In the genomic region with DNA sequence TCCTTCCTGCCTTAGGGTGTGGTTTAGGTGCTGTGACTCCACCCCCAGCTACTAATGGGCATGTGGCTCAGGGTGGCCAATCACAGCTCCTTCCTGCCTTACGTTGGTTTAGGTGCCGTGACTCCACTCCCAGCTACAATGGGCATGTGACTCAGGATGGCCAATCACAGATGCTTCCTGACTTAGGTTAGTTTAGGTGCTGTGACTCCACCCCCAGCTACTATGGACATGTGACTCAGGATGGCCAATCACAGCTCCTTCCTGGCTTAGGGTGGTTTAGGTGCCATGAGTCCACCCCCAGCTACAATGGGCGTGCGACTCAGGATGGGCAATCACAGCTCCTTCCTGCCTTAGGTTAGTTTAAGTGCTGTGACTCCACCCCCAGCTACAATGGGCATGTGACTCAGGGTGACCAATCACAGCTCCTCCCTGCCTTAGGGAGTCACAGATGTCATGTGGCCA, we compare ENCODE assay signal across 26 cellular contexts.
DNase-seq lines count a peak whose midpoint lies in the region; ATAC-seq, FAIRE-seq and TF ChIP-seq lines count a peak whose summit lies in the region.
"Had no signal": no experiment of that assay in that cellular context is flagged by ENCODE, and none has a peak within 500 bp of the region (broad histone marks: within the 10 kb centered on the region; RNA-seq: fewer than 3 reads in every experiment).

No MANE protein-coding gene starts in this region.

- no peak overlapping the region for H3K14ac ChIP-seq in H1 (ENCODE audit: insufficient read length)

- 98% methylated on average over 4 of the region's 4 CpGs; no CpG with 5 or more reads in 1 of the 2 experiments for WGBS in H1 (ENCODE audit: extremely low coverage in 1 of 2, insufficient coverage in 1 of 2, insufficient read length in 1 of 2, insufficient replicate concordance in 2 of 2, low coverage in 1 of 2, low lambda C conversion rate in 2 of 2, missing lambda C conversion rate in 1 of 2), 2 experiments
- WGBS in body of pancreas, 2 donors: 63 to 85% methylated on average over 2 to 4 of the region's 4 CpGs

- H2BK120ac ChIP-seq in H1 (replicated peaks; ENCODE audit: low read depth, low read length): no peak overlapping the region

- no peak overlapping the region for H3K23ac ChIP-seq in H1 (ENCODE audit: insufficient read length)

- intact Hi-C loops in body of pancreas (cut with DNase I): no loop called here
- intact Hi-C loops in uterus (cut with DNase I; ENCODE audit: low total_unique reads): no loop called here

- no peaks in the 10 kb centered on the region for H3K9me3 Mint-ChIP-seq in GM23338

- peak overlapping the region; percentile 62 for H2BK12ac ChIP-seq in H1 (ENCODE audit: low read depth, low read length)

- no peak overlapping the region for H2BK20ac ChIP-seq in H1 (ENCODE audit: low read length)

- H4K8ac ChIP-seq in H1 (ENCODE audit: extremely low read depth, insufficient read depth, low read length): peak overlapping the region; percentile 4; the same call in 1 of the 2 replicates

- no peak overlapping the region for H2BK15ac ChIP-seq in H1 (ENCODE audit: low read length)

- H2AK5ac ChIP-seq in H1 (ENCODE audit: low read depth, low read length): peak overlapping the region; percentile 10; the same call in 1 of the 2 replicates

- no peak overlapping the region for H3K4me2 ChIP-seq in GM23338
- no peak overlapping the region for H3K4me2 ChIP-seq in H1 (ENCODE audit: insufficient read depth in 1 of 2, low read depth in 2 of 2, low read length in 2 of 2)

- H3K36me3 Mint-ChIP-seq in GM23338 (ENCODE audit: low read depth): no peaks in the 10 kb centered on the region
- H3K36me3 Mint-ChIP-seq: CD4-positive, alpha-beta memory T cell; stimulated activated effector memory CD8-positive, alpha-beta T cell treated with anti-CD3 and anti-CD28 coated beads, Interleukin-12 subunit alpha, Interleukin-12 subunit beta, amount 100 ng/mL, for 72 hours; T-cell had no signal

- no peak for TF ChIP-seq EP300 in H1 (IDR thresholded peaks at IDR 0.05; ENCODE audit: borderline replicate concordance in 1 of 2, low read depth in 2 of 2, low read length in 2 of 2)

- DNase-seq in BE2C: peak; percentile 86
- DNase-seq in GM23338 (ENCODE audit: low spot score): peak; percentile 37
- peak; percentile 99 for DNase-seq in NAMALWA (ENCODE audit: low spot score)
- DNase-seq in H1 (ENCODE audit: low read depth in 1 of 2, low spot score in 2 of 2): no peak
- no peak for DNase-seq in body of pancreas
- DNase-seq in uterus: no peak
- no peak for DNase-seq in activated T-cell treated with anti-CD3 and anti-CD28 coated beads, Interleukin-2, amount 50 U/mL, for 1 hour
- DNase-seq: activated CD4-positive, alpha-beta T cell treated with anti-CD3 and anti-CD28 coated beads, Interleukin-2, amount 50 U/mL, for 4 hours; activated gamma-delta T cell treated with Interleukin-2 at 50 U/mL for 16 hours; activated T-cell treated with anti-CD3 and anti-CD28 coated beads for 4 hours; adrenal gland; CD4-positive, alpha-beta memory T cell; DMS53; KG1; left ventricle myocardium superior; mucosa of descending colon; NCI-H1092; NCI-H1930; SHP77; T-cell had no signal

- TF ChIP-seq RAD21 in H1 (IDR thresholded peaks at IDR 0.05 in 1 of 2, conservative IDR thresholded peaks at IDR 0.05 in 1 of 2; ENCODE audit: low read depth in 2 of 2, low read length in 2 of 2): no peak

- CTCF ChIA-PET in H1 (lab: Charles Lee; ENCODE audit: partially characterized antibody): interaction anchor here (1.3 to 4.1 kb wide), 2 partner anchors 75 to 266 kb away, joined by 3 to 29 read pairs; no protein-coding TSS in a partner anchor

- peaks cover 3% of the 10 kb centered on the region for H3K27me3 Mint-ChIP-seq in GM23338 (ENCODE audit: insufficient read depth, low read depth, poor library complexity)

- TF ChIP-seq POLR2A in H1 (IDR thresholded peaks at IDR 0.05; ENCODE audit: control extremely low read depth in 1 of 2, low read depth in 2 of 2, low read length in 2 of 2): no peak
- no peak for TF ChIP-seq POLR2A in body of pancreas (IDR thresholded peaks at IDR 0.05)
- TF ChIP-seq POLR2A in uterus (IDR thresholded peaks at IDR 0.05): no peak

- H3K4me1 Mint-ChIP-seq in GM23338: peaks cover 24% of the 10 kb centered on the region
- H3K4me1 Mint-ChIP-seq: CD4-positive, alpha-beta memory T cell; stimulated activated effector memory CD8-positive, alpha-beta T cell treated with anti-CD3 and anti-CD28 coated beads, Interleukin-12 subunit alpha, Interleukin-12 subunit beta, amount 100 ng/mL, for 72 hours; T-cell had no signal

- H3F3A ChIP-seq in GM23338 (replicated peaks; ENCODE audit: low read depth): no peaks in the 10 kb centered on the region

- no peak overlapping the region for H3K4ac ChIP-seq in H1 (replicated peaks; ENCODE audit: insufficient read length, low read depth, low read length)

- H3K4me3 ChIP-seq in BE2C (ENCODE audit: low read depth, low read length): no peak overlapping the region
- H3K4me3 ChIP-seq in GM23338: no peak overlapping the region
- no peak overlapping the region for H3K4me3 ChIP-seq in H1 (ENCODE audit: extremely low read depth in 1 of 4, insufficient read depth in 2 of 4, low read depth in 3 of 4, low read length in 4 of 4)
- no peak overlapping the region for H3K4me3 ChIP-seq in body of pancreas
- no peak overlapping the region for H3K4me3 ChIP-seq in uterus
- H3K4me3 ChIP-seq: adrenal gland, mucosa of descending colon, prostate gland had no signal

- peaks cover 6% of the 10 kb centered on the region; the same call in 1 of the 2 replicates for H3K27me3 ChIP-seq in BE2C
- no peaks in the 10 kb centered on the region for H3K27me3 ChIP-seq in GM23338 (ENCODE audit: insufficient read depth)
- no peaks in the 10 kb centered on the region; a peak in 1 of 7 replicates for H3K27me3 ChIP-seq in H1 (replicated peaks in 1 of 4; ENCODE audit: control insufficient read depth in 3 of 4, extremely low read depth in 1 of 4, insufficient read depth in 3 of 4, low read length in 3 of 4)
- no peaks in the 10 kb centered on the region for H3K27me3 ChIP-seq in body of pancreas
- H3K27me3 ChIP-seq in uterus: no peaks in the 10 kb centered on the region

- no peaks in the 10 kb centered on the region for H3K79me1 ChIP-seq in H1 (ENCODE audit: low read depth, low read length)

- no peaks in the 10 kb centered on the region for H4K20me1 ChIP-seq in GM23338 (replicated peaks; ENCODE audit: insufficient read depth)
- no peaks in the 10 kb centered on the region for H4K20me1 ChIP-seq in H1 (replicated peaks in 1 of 2; ENCODE audit: control insufficient read depth in 1 of 2, insufficient read depth in 2 of 2, low read length in 2 of 2)

- FAIRE-seq in H1 (lab: Jason Lieb, UNC): no peak
- FAIRE-seq: bronchial epithelial cell, endothelial cell of umbilical vein had no signal

- H3K56ac ChIP-seq in H1 (replicated peaks; ENCODE audit: insufficient read length, low read depth, low read length): no peak overlapping the region

- H3K9ac ChIP-seq in H1 (replicated peaks in 1 of 4; ENCODE audit: extremely low read depth in 1 of 4, low read depth in 3 of 4, low read length in 3 of 4): no peak overlapping the region

- H4K91ac ChIP-seq in H1 (replicated peaks; ENCODE audit: insufficient read length, low read length): no peak overlapping the region

- H3K27ac ChIP-seq in GM23338 (ENCODE audit: low read depth): no peak overlapping the region
- no peak overlapping the region for H3K27ac ChIP-seq in H1 (ENCODE audit: low read depth, low read length)
- no peak overlapping the region for H3K27ac ChIP-seq in body of pancreas
- no peak overlapping the region for H3K27ac ChIP-seq in uterus
- H3K27ac ChIP-seq: adrenal gland, prostate gland had no signal

- H2AFZ ChIP-seq in GM23338 (no peak overlapping the region), H1 (ENCODE audit: low read length) (no peak overlapping the region)

- H3K36me3 ChIP-seq in BE2C (no peaks in the 10 kb centered on the region), GM23338 (ENCODE audit: insufficient read depth) (no peaks in the 10 kb centered on the region), H1 (ENCODE audit: control insufficient read depth in 2 of 4, insufficient read depth in 4 of 4, low read length in 3 of 4) (no peaks in the 10 kb centered on the region), body of pancreas (replicated peaks in 1 of 2; ENCODE audit: insufficient read depth in 1 of 2, low read depth in 2 of 2) (no peaks in the 10 kb centered on the region), uterus (no peaks in the 10 kb centered on the region)
- H3K36me3 ChIP-seq: adrenal gland, prostate gland had no signal

- no peak overlapping the region for H4K5ac ChIP-seq in H1 (ENCODE audit: insufficient read length, low read depth, low read length)

- H3K79me2 ChIP-seq in GM23338 (replicated peaks; ENCODE audit: insufficient read depth) (no peaks in the 10 kb centered on the region), H1 (ENCODE audit: control insufficient read depth in 1 of 2, insufficient read depth in 2 of 2, low read length in 2 of 2) (no peaks in the 10 kb centered on the region)

- peaks cover 9% of the 10 kb centered on the region for H3K4me1 ChIP-seq in BE2C
- no peaks in the 10 kb centered on the region; the same call in 1 of the 2 replicates for H3K4me1 ChIP-seq in GM23338 (ENCODE audit: insufficient read depth)
- no peaks in the 10 kb centered on the region for H3K4me1 ChIP-seq in H1 (replicated peaks in 1 of 4; ENCODE audit: control insufficient read depth in 3 of 4, insufficient read depth in 4 of 4, low read length in 3 of 4)
- H3K4me1 ChIP-seq in body of pancreas: no peaks in the 10 kb centered on the region
- peaks cover 0 to 7% of the 10 kb centered on the region in 2 donors for H3K4me1 ChIP-seq in uterus
- H3K4me1 ChIP-seq: prostate gland had no signal

- no peak for TF ChIP-seq CTCF in BE2C (IDR thresholded peaks at IDR 0.05; ENCODE audit: low read depth, low read length)
- TF ChIP-seq CTCF in GM23338 (conservative IDR thresholded peaks at IDR 0.05; ENCODE audit: low read depth in 2 of 2): no peak
- TF ChIP-seq CTCF in H1 (IDR thresholded peaks at IDR 0.05; ENCODE audit: control extremely low read depth in 1 of 3, insufficient read depth in 1 of 3, low read depth in 1 of 3, low read length in 3 of 3): no peak
- TF ChIP-seq CTCF in body of pancreas (IDR thresholded peaks at IDR 0.05): no peak
- TF ChIP-seq CTCF in uterus (IDR thresholded peaks at IDR 0.05): no peak

- H3K18ac ChIP-seq in H1 (ENCODE audit: extremely low read depth, low read length): no peak overlapping the region

- ATAC-seq in GM23338: no peak
- ATAC-seq in HG03139 (IDR thresholded peaks at IDR 0.05; ENCODE audit: unreplicated experiment): no peak
- no peak for ATAC-seq in body of pancreas
- ATAC-seq: left ventricle myocardium superior; mucosa of descending colon; stimulated activated effector memory CD8-positive, alpha-beta T cell treated with anti-CD3 and anti-CD28 coated beads, Interleukin-12 subunit alpha, Interleukin-12 subunit beta, amount 100 ng/mL, for 72 hours; T-cell had no signal

- no peaks in the 10 kb centered on the region for H3K9me3 ChIP-seq in BE2C
- H3K9me3 ChIP-seq in H1 (ENCODE audit: insufficient read depth in 2 of 2, low read depth in 1 of 2, low read length in 1 of 2): 0 out of 4 replicates have a peak, but pooled peaks cover 0 to 4% of the 10 kb centered on the region in 2 experiments
- no peaks in the 10 kb centered on the region for H3K9me3 ChIP-seq in body of pancreas
- no peaks in the 10 kb centered on the region for H3K9me3 ChIP-seq in uterus
- H3K9me3 ChIP-seq: adrenal gland, mucosa of descending colon, prostate gland had no signal

- H3K27ac Mint-ChIP-seq in GM23338: no peak overlapping the region
- H3K27ac Mint-ChIP-seq: CD4-positive, alpha-beta memory T cell; dendritic cell treated with granulocyte-macrophage colony-stimulating factor and Interleukin-4, amounts not matched to agents 40 ng/mL and 50 ng/mL, for 4 days; stimulated activated effector memory CD8-positive, alpha-beta T cell treated with anti-CD3 and anti-CD28 coated beads, Interleukin-12 subunit alpha, Interleukin-12 subunit beta, amount 100 ng/mL, for 72 hours; T-cell had no signal

- no peaks in the 10 kb centered on the region for H3K23me2 ChIP-seq in H1 (ENCODE audit: low read depth, low read length)

- no peak overlapping the region for H2BK5ac ChIP-seq in H1 (ENCODE audit: low read depth, low read length)

- no peak overlapping the region for H3K4me3 Mint-ChIP-seq in GM23338
- H3K4me3 Mint-ChIP-seq: CD4-positive, alpha-beta memory T cell; dendritic cell treated with granulocyte-macrophage colony-stimulating factor and Interleukin-4, amounts not matched to agents 40 ng/mL and 50 ng/mL, for 4 days; stimulated activated effector memory CD8-positive, alpha-beta T cell treated with anti-CD3 and anti-CD28 coated beads, Interleukin-12 subunit alpha, Interleukin-12 subunit beta, amount 100 ng/mL, for 72 hours; T-cell had no signal

- no peaks in the 10 kb centered on the region; the same call in 1 of the 2 replicates for H3K9me2 ChIP-seq in GM23338 (ENCODE audit: insufficient read depth)

- POLR2A ChIA-PET in H1 (lab: Charles Lee; ENCODE audit: partially characterized antibody): no interaction called here

Comparison
In these comparisons a context has a peak if more than half of its experiments do, and no peak if none do; other contexts are left out.
1. DNase-seq: peak in BE2C (single experiment), GM23338 (single experiment) and NAMALWA (single experiment); none in H1 (0 of 2), body of pancreas (0 of 4), uterus (0 of 2) and activated T-cell treated with anti-CD3 and anti-CD28 coated beads, Interleukin-2, amount 50 U/mL, for 1 hour (single experiment).